In the genomic region with DNA sequence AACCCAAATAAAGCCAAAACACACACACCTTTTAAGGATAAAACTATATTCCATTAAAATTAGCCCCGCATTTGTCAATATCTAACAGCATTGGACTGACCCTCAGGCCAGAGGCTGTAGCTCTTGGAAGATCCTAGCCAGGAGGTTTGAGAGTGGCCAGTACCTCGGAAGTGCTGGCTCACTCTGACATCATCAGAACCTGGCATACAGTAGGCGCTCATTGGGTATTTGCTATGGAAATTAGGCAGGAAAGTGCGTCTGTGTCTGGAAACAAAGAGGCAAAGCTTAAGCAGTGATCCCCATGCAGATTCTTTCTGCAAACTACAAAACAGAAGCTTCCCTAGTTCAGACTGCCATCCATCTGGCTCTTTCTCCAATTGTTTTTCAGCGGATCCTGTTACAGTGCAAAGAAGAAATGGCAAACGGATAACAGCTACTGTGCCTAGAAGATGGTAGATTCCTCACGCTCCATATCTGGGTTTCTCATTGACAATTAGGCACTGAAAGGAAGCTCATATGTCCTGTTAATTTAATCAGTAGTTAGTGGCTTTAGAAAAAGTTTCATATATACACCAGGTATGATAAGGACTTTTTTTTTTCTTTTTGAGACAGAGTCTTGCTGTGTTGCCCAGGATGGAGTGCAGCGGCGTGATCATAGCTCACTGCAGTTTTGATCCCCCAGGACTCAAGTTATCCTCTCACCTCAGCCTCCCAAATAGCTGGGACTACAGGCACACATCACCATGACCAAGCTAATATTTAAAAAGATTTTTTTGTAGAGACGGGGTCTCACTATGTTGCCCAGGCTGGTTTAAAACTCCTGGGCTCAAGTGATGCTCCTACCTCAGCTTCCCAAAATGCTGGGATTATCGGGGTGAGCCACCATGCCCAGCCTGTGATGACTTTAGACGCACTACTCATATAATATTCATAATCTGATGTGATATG, we compare ENCODE assay signal across 1 cellular context.
TF ChIP-seq lines count a peak whose summit lies in the region.

No MANE protein-coding gene starts in this region.

TF ChIP-seq in K562, 482 proteins besides CTCF, POLR2A, EP300 and RAD21 (continued from another document and continues in another):
- TF ChIP-seq RBM17 (IDR thresholded peaks at IDR 0.05; ENCODE audit: borderline replicate concordance, low read depth, low read length) (no peak), HEY1 (CRISPR knock-in tag; IDR thresholded peaks at IDR 0.05; ENCODE audit: borderline replicate concordance) (no peak), POU5F1 (IDR thresholded peaks at IDR 0.05; ENCODE audit: borderline replicate concordance, low read depth, low read length, partially characterized antibody) (no peak), BHLHE40 (IDR thresholded peaks at IDR 0.05; ENCODE audit: low read length) (no peak), ZNF184 (CRISPR knock-in tag; IDR thresholded peaks at IDR 0.05) (no peak), ZNF785 (CRISPR knock-in tag; IDR thresholded peaks at IDR 0.05) (no peak), CSDE1 (IDR thresholded peaks at IDR 0.05) (no peak), MEF2A (IDR thresholded peaks at IDR 0.05; ENCODE audit: control insufficient read depth, low read depth, low read length) (no peak), ZNF354B (CRISPR knock-in tag; IDR thresholded peaks at IDR 0.05) (no peak), POLR2B (IDR thresholded peaks at IDR 0.05; ENCODE audit: low read depth, partially characterized antibody) (peak; percentile 59), MIER1 (IDR thresholded peaks at IDR 0.05; ENCODE audit: low read depth) (no peak), POLR3A (IDR thresholded peaks at IDR 0.05; ENCODE audit: borderline replicate concordance, extremely low read depth, insufficient read depth, insufficient read length) (no peak), GTF2F1 (IDR thresholded peaks at IDR 0.05; ENCODE audit: low read depth, low read length) (no peak), ERF (CRISPR knock-in tag; IDR thresholded peaks at IDR 0.05) (no peak), RBM22 (IDR thresholded peaks at IDR 0.05; ENCODE audit: low read depth, low read length, poor library complexity, severe bottlenecking) (no peak), ELF4 (CRISPR knock-in tag; IDR thresholded peaks at IDR 0.05) (no peak), PPARD (CRISPR knock-in tag; IDR thresholded peaks at IDR 0.05) (no peak), PHB (CRISPR knock-in tag; IDR thresholded peaks at IDR 0.05) (no peak), JUNB (CRISPR knock-in tag; conservative IDR thresholded peaks at IDR 0.05) (no peak), HSF4 (CRISPR knock-in tag; IDR thresholded peaks at IDR 0.05; ENCODE audit: borderline replicate concordance) (no peak), ZNF445 (CRISPR knock-in tag; IDR thresholded peaks at IDR 0.05; ENCODE audit: low read depth) (no peak), EWSR1 (IDR thresholded peaks at IDR 0.05; ENCODE audit: borderline replicate concordance, low read depth, partially characterized antibody) (no peak), HDAC3 (IDR thresholded peaks at IDR 0.05; ENCODE audit: borderline replicate concordance, partially characterized antibody) (no peak), NCOR1 (IDR thresholded peaks at IDR 0.05) (no peak), ZNF282 (CRISPR knock-in tag; IDR thresholded peaks at IDR 0.05) (no peak), TCFL5 (CRISPR knock-in tag; conservative IDR thresholded peaks at IDR 0.05) (no peak), RCOR1 (IDR thresholded peaks at IDR 0.05; ENCODE audit: borderline replicate concordance in 1 of 2, low read depth in 2 of 2, low read length in 2 of 2) (no peak), XRCC5 (IDR thresholded peaks at IDR 0.05; ENCODE audit: low read depth, low read length) (no peak), ESRRB (CRISPR knock-in tag; IDR thresholded peaks at IDR 0.05; ENCODE audit: borderline replicate concordance) (no peak), MNT (conservative IDR thresholded peaks at IDR 0.05) (0 out of 4 replicates have a peak, but pooled peaks of 1 of the 2 experiments have one; percentile 4), RFX1 (IDR thresholded peaks at IDR 0.05) (no peak), ADNP (tag; IDR thresholded peaks at IDR 0.05) (no peak), JUN (IDR thresholded peaks at IDR 0.05; ENCODE audit: borderline replicate concordance, low read depth, low read length) (0 out of 2 replicates have a peak, but pooled peaks have one; percentile 33), JUN (CRISPR knock-in tag; IDR thresholded peaks at IDR 0.05; ENCODE audit: borderline replicate concordance) (no peak)
- TF ChIP-seq, protein P1, sequence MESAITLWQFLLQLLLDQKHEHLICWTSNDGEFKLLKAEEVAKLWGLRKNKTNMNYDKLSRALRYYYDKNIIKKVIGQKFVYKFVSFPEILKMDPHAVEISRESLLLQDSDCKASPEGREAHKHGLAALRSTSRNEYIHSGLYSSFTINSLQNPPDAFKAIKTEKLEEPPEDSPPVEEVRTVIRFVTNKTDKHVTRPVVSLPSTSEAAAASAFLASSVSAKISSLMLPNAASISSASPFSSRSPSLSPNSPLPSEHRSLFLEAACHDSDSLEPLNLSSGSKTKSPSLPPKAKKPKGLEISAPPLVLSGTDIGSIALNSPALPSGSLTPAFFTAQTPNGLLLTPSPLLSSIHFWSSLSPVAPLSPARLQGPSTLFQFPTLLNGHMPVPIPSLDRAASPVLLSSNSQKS (CRISPR knock-in tag; IDR thresholded peaks at IDR 0.05): no peak
- TF ChIP-seq, protein P2, sequence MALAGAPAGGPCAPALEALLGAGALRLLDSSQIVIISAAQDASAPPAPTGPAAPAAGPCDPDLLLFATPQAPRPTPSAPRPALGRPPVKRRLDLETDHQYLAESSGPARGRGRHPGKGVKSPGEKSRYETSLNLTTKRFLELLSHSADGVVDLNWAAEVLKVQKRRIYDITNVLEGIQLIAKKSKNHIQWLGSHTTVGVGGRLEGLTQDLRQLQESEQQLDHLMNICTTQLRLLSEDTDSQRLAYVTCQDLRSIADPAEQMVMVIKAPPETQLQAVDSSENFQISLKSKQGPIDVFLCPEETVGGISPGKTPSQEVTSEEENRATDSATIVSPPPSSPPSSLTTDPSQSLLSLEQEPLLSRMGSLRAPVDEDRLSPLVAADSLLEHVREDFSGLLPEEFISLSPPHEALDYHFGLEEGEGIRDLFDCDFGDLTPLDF (CRISPR knock-in tag; IDR thresholded peaks at IDR 0.05): no peak
- TF ChIP-seq, protein P3, sequence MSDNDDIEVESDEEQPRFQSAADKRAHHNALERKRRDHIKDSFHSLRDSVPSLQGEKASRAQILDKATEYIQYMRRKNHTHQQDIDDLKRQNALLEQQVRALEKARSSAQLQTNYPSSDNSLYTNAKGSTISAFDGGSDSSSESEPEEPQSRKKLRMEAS (CRISPR knock-in tag; IDR thresholded peaks at IDR 0.05): no peak
- TF ChIP-seq, protein P4, sequence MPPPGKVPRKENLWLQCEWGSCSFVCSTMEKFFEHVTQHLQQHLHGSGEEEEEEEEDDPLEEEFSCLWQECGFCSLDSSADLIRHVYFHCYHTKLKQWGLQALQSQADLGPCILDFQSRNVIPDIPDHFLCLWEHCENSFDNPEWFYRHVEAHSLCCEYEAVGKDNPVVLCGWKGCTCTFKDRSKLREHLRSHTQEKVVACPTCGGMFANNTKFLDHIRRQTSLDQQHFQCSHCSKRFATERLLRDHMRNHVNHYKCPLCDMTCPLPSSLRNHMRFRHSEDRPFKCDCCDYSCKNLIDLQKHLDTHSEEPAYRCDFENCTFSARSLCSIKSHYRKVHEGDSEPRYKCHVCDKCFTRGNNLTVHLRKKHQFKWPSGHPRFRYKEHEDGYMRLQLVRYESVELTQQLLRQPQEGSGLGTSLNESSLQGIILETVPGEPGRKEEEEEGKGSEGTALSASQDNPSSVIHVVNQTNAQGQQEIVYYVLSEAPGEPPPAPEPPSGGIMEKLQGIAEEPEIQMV (tag; conservative IDR thresholded peaks at IDR 0.05; ENCODE audit: low read depth): no peak
- TF ChIP-seq, protein P5, sequence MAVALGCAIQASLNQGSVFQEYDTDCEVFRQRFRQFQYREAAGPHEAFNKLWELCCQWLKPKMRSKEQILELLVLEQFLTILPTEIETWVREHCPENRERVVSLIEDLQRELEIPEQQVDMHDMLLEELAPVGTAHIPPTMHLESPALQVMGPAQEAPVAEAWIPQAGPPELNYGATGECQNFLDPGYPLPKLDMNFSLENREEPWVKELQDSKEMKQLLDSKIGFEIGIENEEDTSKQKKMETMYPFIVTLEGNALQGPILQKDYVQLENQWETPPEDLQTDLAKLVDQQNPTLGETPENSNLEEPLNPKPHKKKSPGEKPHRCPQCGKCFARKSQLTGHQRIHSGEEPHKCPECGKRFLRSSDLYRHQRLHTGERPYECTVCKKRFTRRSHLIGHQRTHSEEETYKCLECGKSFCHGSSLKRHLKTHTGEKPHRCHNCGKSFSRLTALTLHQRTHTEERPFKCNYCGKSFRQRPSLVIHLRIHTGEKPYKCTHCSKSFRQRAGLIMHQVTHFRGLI (CRISPR knock-in tag; IDR thresholded peaks at IDR 0.05): no peak
- TF ChIP-seq, protein P6, sequence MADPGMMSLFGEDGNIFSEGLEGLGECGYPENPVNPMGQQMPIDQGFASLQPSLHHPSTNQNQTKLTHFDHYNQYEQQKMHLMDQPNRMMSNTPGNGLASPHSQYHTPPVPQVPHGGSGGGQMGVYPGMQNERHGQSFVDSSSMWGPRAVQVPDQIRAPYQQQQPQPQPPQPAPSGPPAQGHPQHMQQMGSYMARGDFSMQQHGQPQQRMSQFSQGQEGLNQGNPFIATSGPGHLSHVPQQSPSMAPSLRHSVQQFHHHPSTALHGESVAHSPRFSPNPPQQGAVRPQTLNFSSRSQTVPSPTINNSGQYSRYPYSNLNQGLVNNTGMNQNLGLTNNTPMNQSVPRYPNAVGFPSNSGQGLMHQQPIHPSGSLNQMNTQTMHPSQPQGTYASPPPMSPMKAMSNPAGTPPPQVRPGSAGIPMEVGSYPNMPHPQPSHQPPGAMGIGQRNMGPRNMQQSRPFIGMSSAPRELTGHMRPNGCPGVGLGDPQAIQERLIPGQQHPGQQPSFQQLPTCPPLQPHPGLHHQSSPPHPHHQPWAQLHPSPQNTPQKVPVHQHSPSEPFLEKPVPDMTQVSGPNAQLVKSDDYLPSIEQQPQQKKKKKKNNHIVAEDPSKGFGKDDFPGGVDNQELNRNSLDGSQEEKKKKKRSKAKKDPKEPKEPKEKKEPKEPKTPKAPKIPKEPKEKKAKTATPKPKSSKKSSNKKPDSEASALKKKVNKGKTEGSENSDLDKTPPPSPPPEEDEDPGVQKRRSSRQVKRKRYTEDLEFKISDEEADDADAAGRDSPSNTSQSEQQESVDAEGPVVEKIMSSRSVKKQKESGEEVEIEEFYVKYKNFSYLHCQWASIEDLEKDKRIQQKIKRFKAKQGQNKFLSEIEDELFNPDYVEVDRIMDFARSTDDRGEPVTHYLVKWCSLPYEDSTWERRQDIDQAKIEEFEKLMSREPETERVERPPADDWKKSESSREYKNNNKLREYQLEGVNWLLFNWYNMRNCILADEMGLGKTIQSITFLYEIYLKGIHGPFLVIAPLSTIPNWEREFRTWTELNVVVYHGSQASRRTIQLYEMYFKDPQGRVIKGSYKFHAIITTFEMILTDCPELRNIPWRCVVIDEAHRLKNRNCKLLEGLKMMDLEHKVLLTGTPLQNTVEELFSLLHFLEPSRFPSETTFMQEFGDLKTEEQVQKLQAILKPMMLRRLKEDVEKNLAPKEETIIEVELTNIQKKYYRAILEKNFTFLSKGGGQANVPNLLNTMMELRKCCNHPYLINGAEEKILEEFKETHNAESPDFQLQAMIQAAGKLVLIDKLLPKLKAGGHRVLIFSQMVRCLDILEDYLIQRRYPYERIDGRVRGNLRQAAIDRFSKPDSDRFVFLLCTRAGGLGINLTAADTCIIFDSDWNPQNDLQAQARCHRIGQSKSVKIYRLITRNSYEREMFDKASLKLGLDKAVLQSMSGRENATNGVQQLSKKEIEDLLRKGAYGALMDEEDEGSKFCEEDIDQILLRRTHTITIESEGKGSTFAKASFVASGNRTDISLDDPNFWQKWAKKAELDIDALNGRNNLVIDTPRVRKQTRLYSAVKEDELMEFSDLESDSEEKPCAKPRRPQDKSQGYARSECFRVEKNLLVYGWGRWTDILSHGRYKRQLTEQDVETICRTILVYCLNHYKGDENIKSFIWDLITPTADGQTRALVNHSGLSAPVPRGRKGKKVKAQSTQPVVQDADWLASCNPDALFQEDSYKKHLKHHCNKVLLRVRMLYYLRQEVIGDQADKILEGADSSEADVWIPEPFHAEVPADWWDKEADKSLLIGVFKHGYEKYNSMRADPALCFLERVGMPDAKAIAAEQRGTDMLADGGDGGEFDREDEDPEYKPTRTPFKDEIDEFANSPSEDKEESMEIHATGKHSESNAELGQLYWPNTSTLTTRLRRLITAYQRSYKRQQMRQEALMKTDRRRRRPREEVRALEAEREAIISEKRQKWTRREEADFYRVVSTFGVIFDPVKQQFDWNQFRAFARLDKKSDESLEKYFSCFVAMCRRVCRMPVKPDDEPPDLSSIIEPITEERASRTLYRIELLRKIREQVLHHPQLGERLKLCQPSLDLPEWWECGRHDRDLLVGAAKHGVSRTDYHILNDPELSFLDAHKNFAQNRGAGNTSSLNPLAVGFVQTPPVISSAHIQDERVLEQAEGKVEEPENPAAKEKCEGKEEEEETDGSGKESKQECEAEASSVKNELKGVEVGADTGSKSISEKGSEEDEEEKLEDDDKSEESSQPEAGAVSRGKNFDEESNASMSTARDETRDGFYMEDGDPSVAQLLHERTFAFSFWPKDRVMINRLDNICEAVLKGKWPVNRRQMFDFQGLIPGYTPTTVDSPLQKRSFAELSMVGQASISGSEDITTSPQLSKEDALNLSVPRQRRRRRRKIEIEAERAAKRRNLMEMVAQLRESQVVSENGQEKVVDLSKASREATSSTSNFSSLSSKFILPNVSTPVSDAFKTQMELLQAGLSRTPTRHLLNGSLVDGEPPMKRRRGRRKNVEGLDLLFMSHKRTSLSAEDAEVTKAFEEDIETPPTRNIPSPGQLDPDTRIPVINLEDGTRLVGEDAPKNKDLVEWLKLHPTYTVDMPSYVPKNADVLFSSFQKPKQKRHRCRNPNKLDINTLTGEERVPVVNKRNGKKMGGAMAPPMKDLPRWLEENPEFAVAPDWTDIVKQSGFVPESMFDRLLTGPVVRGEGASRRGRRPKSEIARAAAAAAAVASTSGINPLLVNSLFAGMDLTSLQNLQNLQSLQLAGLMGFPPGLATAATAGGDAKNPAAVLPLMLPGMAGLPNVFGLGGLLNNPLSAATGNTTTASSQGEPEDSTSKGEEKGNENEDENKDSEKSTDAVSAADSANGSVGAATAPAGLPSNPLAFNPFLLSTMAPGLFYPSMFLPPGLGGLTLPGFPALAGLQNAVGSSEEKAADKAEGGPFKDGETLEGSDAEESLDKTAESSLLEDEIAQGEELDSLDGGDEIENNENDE (IDR thresholded peaks at IDR 0.05; ENCODE audit: low read depth, low read length): no peak
